ENCODE assay signal across 20 cellular contexts in genomic region chr9:8860925-8861324, GRCh38.
A peak's percentile ranks its signal among the peaks of the same experiment; 100 is the strongest.
DNase-seq lines count a peak whose midpoint lies in the region; ATAC-seq and TF ChIP-seq lines count a peak whose summit lies in the region.
"Had no signal": no experiment of that assay in that cellular context is flagged by ENCODE, and none has a peak within 500 bp of the region (broad histone marks: within the 10 kb centered on the region; RNA-seq: fewer than 3 reads in every experiment).

No MANE protein-coding gene starts in this region.

- H3K4me1 ChIP-seq in fibroblast of lung (ENCODE audit: control insufficient read depth, extremely low read depth, insufficient read depth, low read length) = no peaks in the 10 kb centered on the region

- no peak overlapping the region for H3K27ac ChIP-seq in fibroblast of lung (ENCODE audit: insufficient read depth, low read length)
- H3K27ac ChIP-seq: 22Rv1; BLaER1 treated with 17β-estradiol and CSF1 and Interleukin-3, amounts not matched to agents 10 nM and 100 nM; lower lobe of right lung; SJCRH30; transverse colon had no signal

- peak in 1 of 2 donors; percentile 36 for TF ChIP-seq CTCF in fibroblast of lung (conservative IDR thresholded peaks at IDR 0.05 in 1 of 2, IDR thresholded peaks at IDR 0.05 in 1 of 2; ENCODE audit: low read depth in 1 of 2, low read length in 2 of 2)
- peak; percentile 46 for TF ChIP-seq CTCF in retinal pigment epithelial cell (conservative IDR thresholded peaks at IDR 0.05; ENCODE audit: low read depth, low read length)

- H4K20me1 ChIP-seq in fibroblast of lung (ENCODE audit: control insufficient read depth, extremely low read depth, insufficient read depth, low read length) = no peaks in the 10 kb centered on the region
- H4K20me1 ChIP-seq: BLaER1 treated with 17β-estradiol and CSF1 and Interleukin-3, amounts not matched to agents 10 nM and 100 nM had no signal

- no peaks in the 10 kb centered on the region for H3K9me3 ChIP-seq in fibroblast of lung (ENCODE audit: control insufficient read depth, insufficient read depth, low read depth, low read length)
- H3K9me3 ChIP-seq: BLaER1 treated with 17β-estradiol and CSF1 and Interleukin-3, amounts not matched to agents 10 nM and 100 nM; lower lobe of right lung; SJCRH30; transverse colon had no signal

- H3K4me3 ChIP-seq in fibroblast of lung (replicated peaks in 1 of 4; ENCODE audit: control extremely low read depth in 1 of 4, insufficient read depth in 1 of 4, low read depth in 3 of 4, low read length in 4 of 4) (no peak overlapping the region), retinal pigment epithelial cell (ENCODE audit: low read length) (no peak overlapping the region)
- H3K4me3 ChIP-seq: BLaER1 treated with 17β-estradiol and CSF1 and Interleukin-3, amounts not matched to agents 10 nM and 100 nM; lower lobe of right lung; SJCRH30; transverse colon had no signal

- peaks cover 11% of the 10 kb centered on the region for H3K27me3 ChIP-seq in fibroblast of lung (ENCODE audit: control insufficient read depth, insufficient read depth, low read length)
- H3K27me3 ChIP-seq: SJCRH30 had no signal

- no peak overlapping the region for H2AFZ ChIP-seq in fibroblast of lung (ENCODE audit: low read length)

- no peak overlapping the region for H3K4me2 ChIP-seq in fibroblast of lung (ENCODE audit: extremely low read depth, insufficient read depth, low read length)
- H3K4me2 ChIP-seq: BLaER1 treated with 17β-estradiol and CSF1 and Interleukin-3, amounts not matched to agents 10 nM and 100 nM had no signal

- DNase-seq in DMS 273 (lab: John Stamatoyannopoulos, UW; ENCODE audit: unreplicated experiment) (peak; percentile 22), DMS 273 treated with DMSO at 0.1 percent for 48 hours (lab: John Stamatoyannopoulos, UW) (no peak), RKO (ENCODE audit: low spot score) (peak; percentile 16), fibroblast of lung (ENCODE audit: low read depth in 2 of 2) (peak; percentile 60 to 72), retinal pigment epithelial cell (ENCODE audit: low read depth) (no peak), inferior parietal cortex (ENCODE audit: extremely low spot score) (no peak), HK-2 (ENCODE audit: unreplicated experiment) (no peak)
- DNase-seq: activated CD4-positive, CD25-positive, alpha-beta regulatory T cell treated with anti-CD3 and anti-CD28 coated beads, Interleukin-2, amount 50 U/mL, for 72 hours; aorta; DMS153; lower lobe of right lung; MV-4-11; naive B cell; NCI-H2171; SJCRH30; transverse colon had no signal

- H3K36me3 ChIP-seq in fibroblast of lung (ENCODE audit: control insufficient read depth, insufficient read depth, low read length) = no peaks in the 10 kb centered on the region
- H3K36me3 ChIP-seq: BLaER1 treated with 17β-estradiol and CSF1 and Interleukin-3, amounts not matched to agents 10 nM and 100 nM; lower lobe of right lung; SJCRH30; transverse colon had no signal

- H3K9ac ChIP-seq in fibroblast of lung (ENCODE audit: insufficient read depth, low read length) = no peak overlapping the region
- H3K9ac ChIP-seq: BLaER1 treated with 17β-estradiol and CSF1 and Interleukin-3, amounts not matched to agents 10 nM and 100 nM had no signal

- H3K79me2 ChIP-seq in fibroblast of lung (ENCODE audit: control insufficient read depth, insufficient read depth, low read length) = no peaks in the 10 kb centered on the region

- no peak for ATAC-seq in GM19328 (IDR thresholded peaks at IDR 0.05; ENCODE audit: unreplicated experiment)
- ATAC-seq: lower lobe of right lung; stimulated activated effector memory CD8-positive, alpha-beta T cell treated with anti-CD3 and anti-CD28 coated beads, Interleukin-12 subunit alpha, Interleukin-12 subunit beta, amount 100 ng/mL, for 72 hours had no signal

Comparison
In these comparisons a context has a peak if more than half of its experiments do, and no peak if none do; other contexts are left out.
1. DNase-seq: peak in DMS 273 (single experiment), RKO (single experiment) and fibroblast of lung (2 of 2); none in DMS 273 treated with DMSO at 0.1 percent for 48 hours (single experiment), retinal pigment epithelial cell (single experiment), inferior parietal cortex (single experiment) and HK-2 (single experiment).